In the genomic region with DNA sequence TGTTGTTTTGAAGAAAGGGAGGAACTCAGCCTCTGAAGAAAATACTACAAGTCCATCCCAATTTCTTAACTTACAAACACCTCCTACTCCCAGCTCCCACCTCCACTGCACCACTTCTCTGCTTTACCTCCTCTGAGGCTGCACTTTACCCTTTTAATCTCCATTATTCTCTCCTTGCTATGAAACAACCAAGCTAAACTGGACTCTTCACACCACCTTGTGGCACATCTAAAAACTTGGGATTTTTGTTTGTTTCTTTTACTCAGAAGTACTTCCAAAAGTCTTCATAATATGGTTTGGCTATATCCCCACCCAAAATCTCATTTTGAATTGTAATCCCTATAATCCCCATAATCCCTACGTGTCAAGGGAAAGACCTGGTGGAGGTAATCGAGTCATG, we compare ENCODE assay signal across 9 cellular contexts.
DNase-seq lines count a peak whose midpoint lies in the region; ATAC-seq, FAIRE-seq and TF ChIP-seq lines count a peak whose summit lies in the region.
"Had no signal": no experiment of that assay in that cellular context is flagged by ENCODE, and none has a peak within 500 bp of the region (broad histone marks: within the 10 kb centered on the region; RNA-seq: fewer than 3 reads in every experiment).

No MANE protein-coding gene starts in this region.

- no peak for ATAC-seq in left colon

- peak; percentile 30 for TF ChIP-seq CTCF in astrocyte (IDR thresholded peaks at IDR 0.05; ENCODE audit: insufficient read depth, low read depth, low read length)

- no peaks in the 10 kb centered on the region for H3K27me3 Mint-ChIP-seq in astrocyte (ENCODE audit: low read depth, unreplicated experiment)
- peaks cover 23% of the 10 kb centered on the region for H3K27me3 Mint-ChIP-seq in activated naive CD8-positive, alpha-beta T cell treated with anti-CD3 and anti-CD28 coated beads for 36 hours

- H2AFZ ChIP-seq in astrocyte (ENCODE audit: low read depth, low read length): no peak overlapping the region

- no peak overlapping the region for H3K4me3 ChIP-seq in astrocyte (ENCODE audit: insufficient read depth, low read depth, low read length)

- H3K9me3 ChIP-seq in astrocyte (ENCODE audit: insufficient read depth, low read depth, low read length): no peaks in the 10 kb centered on the region

- H3K4me2 ChIP-seq in astrocyte (ENCODE audit: low read length): no peak overlapping the region

- no peak overlapping the region for H3K9ac ChIP-seq in astrocyte (ENCODE audit: low read length)

- H3K9me3 Mint-ChIP-seq in astrocyte (ENCODE audit: unreplicated experiment): no peaks in the 10 kb centered on the region
- H3K9me3 Mint-ChIP-seq in activated naive CD8-positive, alpha-beta T cell treated with anti-CD3 and anti-CD28 coated beads for 36 hours: no peaks in the 10 kb centered on the region

- H3K36me3 ChIP-seq in astrocyte (ENCODE audit: insufficient read depth, low read length): no peaks in the 10 kb centered on the region

- H3K27ac Mint-ChIP-seq in astrocyte (ENCODE audit: unreplicated experiment): no peak overlapping the region
- H3K27ac Mint-ChIP-seq in activated naive CD8-positive, alpha-beta T cell treated with anti-CD3 and anti-CD28 coated beads for 36 hours: no peak overlapping the region

- H3K4me1 Mint-ChIP-seq in astrocyte (ENCODE audit: low read depth, unreplicated experiment): peaks cover 3% of the 10 kb centered on the region
- H3K4me1 Mint-ChIP-seq in activated naive CD8-positive, alpha-beta T cell treated with anti-CD3 and anti-CD28 coated beads for 36 hours: no peaks in the 10 kb centered on the region

- DNase-seq in AG08396 (ENCODE audit: low spot score): peak; percentile 25
- DNase-seq in HT-29 (ENCODE audit: low spot score): peak; percentile 18
- DNase-seq in astrocyte (ENCODE audit: low read depth): peak; percentile 12
- DNase-seq in iPS-NIHi7 (ENCODE audit: extremely low spot score): peak; percentile 26
- no peak for DNase-seq in stimulated activated naive CD4-positive, alpha-beta T cell treated with Interleukin-2 at 50 U/mL for 16 hours (lab: John Stamatoyannopoulos, UW)
- no peak for DNase-seq in frontal cortex (ENCODE audit: low spot score in 2 of 2)
- DNase-seq in left colon: no peak
- DNase-seq in activated naive CD8-positive, alpha-beta T cell treated with anti-CD3 and anti-CD28 coated beads for 36 hours: no peak
- DNase-seq: NCI-H2107 had no signal

- no peaks in the 10 kb centered on the region for H3K27me3 ChIP-seq in astrocyte (ENCODE audit: insufficient read depth, low read length)

- H3K27ac ChIP-seq in astrocyte (ENCODE audit: low read depth, low read length): no peak overlapping the region

- intact Hi-C loops in left colon (cut with DNase I, micrococcal nuclease): no loop called here

- H3K4me1 ChIP-seq in astrocyte (ENCODE audit: insufficient read depth, low read length): no peaks in the 10 kb centered on the region

- no peaks in the 10 kb centered on the region for H3K79me2 ChIP-seq in astrocyte (ENCODE audit: insufficient read depth, low read length)

- no peak overlapping the region for H3K4me3 Mint-ChIP-seq in astrocyte (ENCODE audit: unreplicated experiment)
- H3K4me3 Mint-ChIP-seq in activated naive CD8-positive, alpha-beta T cell treated with anti-CD3 and anti-CD28 coated beads for 36 hours: no peak overlapping the region

- H3K36me3 Mint-ChIP-seq in astrocyte (ENCODE audit: low read depth, unreplicated experiment): no peaks in the 10 kb centered on the region
- H3K36me3 Mint-ChIP-seq in activated naive CD8-positive, alpha-beta T cell treated with anti-CD3 and anti-CD28 coated beads for 36 hours: no peaks in the 10 kb centered on the region

- no peaks in the 10 kb centered on the region for H4K20me1 ChIP-seq in astrocyte (ENCODE audit: insufficient read depth, low read length)

- peak; percentile 23 for FAIRE-seq in astrocyte (lab: Jason Lieb, UNC)
- no peak for FAIRE-seq in frontal cortex (lab: Jason Lieb, UNC)

Comparison
In these comparisons a context has a peak if more than half of its experiments do, and no peak if none do; other contexts are left out.
1. DNase-seq: peak in AG08396 (single experiment), HT-29 (single experiment), astrocyte (single experiment) and iPS-NIHi7 (single experiment); none in stimulated activated naive CD4-positive, alpha-beta T cell treated with Interleukin-2 at 50 U/mL for 16 hours (single experiment), frontal cortex (0 of 2), left colon (0 of 2) and activated naive CD8-positive, alpha-beta T cell treated with anti-CD3 and anti-CD28 coated beads for 36 hours (single experiment).